Comparison of ENCODE assay signal across 22 cellular contexts in the genomic region with DNA sequence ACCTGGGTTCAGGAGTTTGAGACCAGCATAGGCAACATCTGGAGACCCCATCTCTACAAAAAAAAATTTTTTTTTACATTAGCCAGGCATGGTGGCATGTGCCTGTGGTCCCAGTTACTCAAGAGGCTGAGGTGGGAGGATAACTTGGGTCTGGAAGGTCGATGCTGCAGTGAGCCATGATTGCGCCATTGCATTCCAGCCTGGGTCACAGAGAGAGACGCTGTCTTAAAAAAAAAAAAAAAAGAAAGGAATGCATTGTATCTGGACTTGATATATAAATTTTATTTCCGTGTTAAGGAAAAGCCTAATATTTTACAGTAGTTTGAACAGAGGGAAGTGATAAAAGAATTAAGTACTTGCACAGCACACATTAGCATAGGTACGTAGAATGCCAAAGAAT.
"Had no signal": no experiment of that assay in that cellular context is flagged by ENCODE, and none has a peak within 500 bp of the region (broad histone marks: within the 10 kb centered on the region; RNA-seq: fewer than 3 reads in every experiment).

No MANE protein-coding gene starts in this region.

- ATAC-seq: activated naive CD8-positive, alpha-beta T cell treated with anti-CD3 and anti-CD28 coated beads, Interleukin-2, amount 50 U/mL, for 24 hours; heart left ventricle; mucosa of descending colon had no signal

- H3K27ac ChIP-seq: breast epithelium, heart left ventricle, left ventricle myocardium inferior, tibial artery, WERI-Rb-1 had no signal

- DNase-seq: activated CD4-positive, alpha-beta T cell treated with anti-CD3 and anti-CD28 coated beads for 1 hour; activated CD8-positive, alpha-beta memory T cell treated with anti-CD3 and anti-CD28 coated beads for 24 hours; activated CD8-positive, alpha-beta memory T cell treated with anti-CD3 and anti-CD28 coated beads, Interleukin-2, amount 50 U/mL, for 48 hours; activated effector memory CD4-positive, alpha-beta T cell treated with Interleukin-2 at 50 U/mL for 16 hours; activated naive CD4-positive, alpha-beta T cell treated with anti-CD3 and anti-CD28 coated beads, Interleukin-2, amount 10 ng/mL, durations not matched to agents 7 days and 5 days; activated naive CD8-positive, alpha-beta T cell treated with anti-CD3 and anti-CD28 coated beads, Interleukin-2, amount 50 U/mL, for 24 hours; activated T-cell treated with anti-CD3 and anti-CD28 coated beads, Interleukin-2, amount 50 U/mL, for 48 hours; cerebellar nuclear complex; effector CD4-positive, alpha-beta T cell; heart left ventricle; left ventricle myocardium inferior; mucosa of descending colon; naive B cell; stimulated activated CD4-positive, alpha-beta T cell treated with anti-CD3 and anti-CD28 coated beads, Interleukin-2, amount 100 ng/mL, for 24 hours; stimulated activated naive CD4-positive, alpha-beta T cell treated with Interleukin-2 at 50 U/mL for 16 hours; substantia nigra; T-helper 1 cell; T-helper 9 cell; tibial artery; WERI-Rb-1 had no signal

- H3K27me3 ChIP-seq: breast epithelium, heart left ventricle, tibial artery had no signal

- FAIRE-seq: astrocyte had no signal

- H3K9me3 ChIP-seq: breast epithelium, mucosa of descending colon, tibial artery had no signal

- H3K4me3 ChIP-seq: breast epithelium, heart left ventricle, left ventricle myocardium inferior, mucosa of descending colon, tibial artery had no signal

- H3K4me1 ChIP-seq: breast epithelium, heart left ventricle, left ventricle myocardium inferior, tibial artery had no signal

- H3K36me3 ChIP-seq: breast epithelium, heart left ventricle, left ventricle myocardium inferior, tibial artery had no signal
